ENCODE assay signal across 1 cellular context in genomic region chr10:11822809-11823121, GRCh38.
TF ChIP-seq lines count a peak whose summit lies in the region.

No MANE protein-coding gene starts in this region.

TF ChIP-seq in H1, 55 proteins besides CTCF, POLR2A, EP300 and RAD21 (continued from another document):
- TF ChIP-seq RNF2 (IDR thresholded peaks at IDR 0.05; ENCODE audit: borderline replicate concordance, low read depth, low read length, missing control alignments, poor library complexity, severe bottlenecking) = no peak
- no peak for TF ChIP-seq SIN3A (conservative IDR thresholded peaks at IDR 0.05 in 1 of 2, IDR thresholded peaks at IDR 0.05 in 1 of 2; ENCODE audit: low read depth in 1 of 2, low read length in 2 of 2)
- TF ChIP-seq POU5F1 (IDR thresholded peaks at IDR 0.05; ENCODE audit: low read depth, low read length) = no peak
- no peak for TF ChIP-seq ASH2L (IDR thresholded peaks at IDR 0.05; ENCODE audit: low read length)
- TF ChIP-seq CTBP2 (IDR thresholded peaks at IDR 0.05; ENCODE audit: borderline replicate concordance, insufficient read depth, insufficient read length, low read length) = no peak
- no peak for TF ChIP-seq MAX (IDR thresholded peaks at IDR 0.05)
TF ChIP-seq in H1: peak in this region for 0.
